In the genomic region with DNA sequence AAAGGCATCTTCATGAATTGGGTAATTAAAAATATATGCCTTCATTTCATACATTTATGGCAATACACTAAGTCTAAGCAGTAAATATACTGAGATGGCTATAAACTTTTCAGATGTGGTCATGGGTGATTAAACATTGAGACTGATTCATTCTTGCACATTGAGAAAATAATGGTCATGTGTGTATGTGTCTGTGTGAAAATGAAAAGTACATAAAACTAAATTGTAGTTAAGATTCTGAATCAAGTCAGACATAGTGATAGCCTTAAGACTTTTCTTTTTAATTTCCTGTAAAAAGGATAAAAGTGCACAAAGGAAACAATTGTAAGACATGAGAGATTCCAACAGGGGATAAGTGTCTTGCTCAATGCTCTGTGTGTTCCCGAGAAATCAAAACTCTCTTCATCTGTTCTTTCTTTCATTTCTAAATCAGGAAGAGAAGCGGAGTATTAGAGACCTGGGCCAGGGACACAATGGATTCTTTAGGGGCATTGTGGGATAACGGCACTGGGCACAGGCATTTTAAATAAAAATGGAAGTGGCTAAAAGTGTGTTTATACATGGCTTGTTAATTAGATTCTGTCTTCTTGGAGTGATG, we compare ENCODE assay signal across 18 cellular contexts.
DNase-seq lines count a peak whose midpoint lies in the region; ATAC-seq and TF ChIP-seq lines count a peak whose summit lies in the region.
"Had no signal": no experiment of that assay in that cellular context is flagged by ENCODE, and none has a peak within 500 bp of the region (broad histone marks: within the 10 kb centered on the region; RNA-seq: fewer than 3 reads in every experiment).

No MANE protein-coding gene starts in this region.

- H3K9me3 Mint-ChIP-seq in nephron progenitor cell = peaks cover 28% of the 10 kb centered on the region

- no peaks in the 10 kb centered on the region for H3K4me1 Mint-ChIP-seq in nephron progenitor cell
- H3K4me1 Mint-ChIP-seq: activated CD4-positive, alpha-beta T cell treated with anti-CD3 and anti-CD28 coated beads, Interleukin-2, amount 10 ng/mL, durations not matched to agents 24 days and 14 days had no signal

- H3K79me2 ChIP-seq in PC-3 (ENCODE audit: low read length) = no peaks in the 10 kb centered on the region
- no peaks in the 10 kb centered on the region for H3K79me2 ChIP-seq in fibroblast of lung (ENCODE audit: control insufficient read depth, insufficient read depth, low read length)

- POLR2A ChIA-PET in PC-3 (lab: Charles Lee; ENCODE audit: unreplicated experiment) = interaction anchor here (0.5 kb wide), 1 partner anchor 346 kb away, joined by 3 read pairs; no protein-coding TSS in a partner anchor

- peak overlapping the region; percentile 6; the same call in 1 of the 2 replicates for H3K27ac ChIP-seq in PC-3 (ENCODE audit: low read length)
- no peak overlapping the region for H3K27ac ChIP-seq in fibroblast of lung (ENCODE audit: insufficient read depth, low read length)
- no peak overlapping the region for H3K27ac ChIP-seq in vagina
- H3K27ac ChIP-seq: coronary artery, esophagus muscularis mucosa, neutrophil had no signal

- no peaks in the 10 kb centered on the region; the same call in 1 of the 2 replicates for H3K4me1 ChIP-seq in PC-3 (ENCODE audit: insufficient read depth, low read length)
- H3K4me1 ChIP-seq in fibroblast of lung (ENCODE audit: control insufficient read depth, extremely low read depth, insufficient read depth, low read length) = no peaks in the 10 kb centered on the region
- H3K4me1 ChIP-seq in vagina = no peaks in the 10 kb centered on the region

- no peaks in the 10 kb centered on the region for H3K27me3 ChIP-seq in PC-3 (ENCODE audit: low read length)
- H3K27me3 ChIP-seq in fibroblast of lung (ENCODE audit: control insufficient read depth, insufficient read depth, low read length) = no peaks in the 10 kb centered on the region
- H3K27me3 ChIP-seq in vagina = no peaks in the 10 kb centered on the region
- H3K27me3 ChIP-seq: esophagus muscularis mucosa, neutrophil had no signal

- TF ChIP-seq POLR2A in vagina (IDR thresholded peaks at IDR 0.05) = no peak

- H3K9ac ChIP-seq in PC-3 (ENCODE audit: low read length) = no peak overlapping the region
- H3K9ac ChIP-seq in fibroblast of lung (ENCODE audit: insufficient read depth, low read length) = no peak overlapping the region

- no peak overlapping the region for H3K27ac Mint-ChIP-seq in nephron progenitor cell
- H3K27ac Mint-ChIP-seq: activated CD4-positive, alpha-beta T cell treated with anti-CD3 and anti-CD28 coated beads, Interleukin-2, amount 10 ng/mL, durations not matched to agents 24 days and 14 days; stimulated activated naive CD8-positive, alpha-beta T cell treated with anti-CD3 and anti-CD28 coated beads, Interleukin-15, Interleukin-2, amounts not matched to agents 100 ng/mL and 50 ng/mL, for 24 hours had no signal

- no peaks in the 10 kb centered on the region; the same call in 1 of the 2 replicates for H3K36me3 ChIP-seq in PC-3 (ENCODE audit: low read depth, low read length)
- no peaks in the 10 kb centered on the region for H3K36me3 ChIP-seq in fibroblast of lung (ENCODE audit: control insufficient read depth, insufficient read depth, low read length)
- H3K36me3 ChIP-seq in vagina = no peaks in the 10 kb centered on the region
- H3K36me3 ChIP-seq: esophagus muscularis mucosa, neutrophil had no signal

- ATAC-seq in PC-3 = peak; percentile 95

- no peak overlapping the region for H3K4me3 ChIP-seq in PC-3 (ENCODE audit: low read length)
- peak overlapping the region in 1 of 4 experiments; percentile 19 for H3K4me3 ChIP-seq in fibroblast of lung (replicated peaks in 1 of 4; ENCODE audit: control extremely low read depth in 1 of 4, insufficient read depth in 1 of 4, low read depth in 3 of 4, low read length in 4 of 4)
- no peak overlapping the region for H3K4me3 ChIP-seq in vagina
- H3K4me3 ChIP-seq: coronary artery, esophagus muscularis mucosa, lung had no signal

- no peak overlapping the region for H2AFZ ChIP-seq in PC-3 (ENCODE audit: low read length)
- peak overlapping the region; percentile 60 for H2AFZ ChIP-seq in fibroblast of lung (ENCODE audit: low read length)

- H3K27me3 Mint-ChIP-seq in nephron progenitor cell (ENCODE audit: low read depth, poor library complexity) = no peaks in the 10 kb centered on the region

- no peaks in the 10 kb centered on the region for H4K20me1 ChIP-seq in PC-3 (ENCODE audit: low read length)
- no peaks in the 10 kb centered on the region for H4K20me1 ChIP-seq in fibroblast of lung (ENCODE audit: control insufficient read depth, extremely low read depth, insufficient read depth, low read length)

- no peak overlapping the region for H3K4me3 Mint-ChIP-seq in nephron progenitor cell
- H3K4me3 Mint-ChIP-seq: activated CD4-positive, alpha-beta T cell treated with anti-CD3 and anti-CD28 coated beads, Interleukin-2, amount 10 ng/mL, durations not matched to agents 24 days and 14 days; stimulated activated naive CD8-positive, alpha-beta T cell treated with anti-CD3 and anti-CD28 coated beads, Interleukin-15, Interleukin-2, amounts not matched to agents 100 ng/mL and 50 ng/mL, for 24 hours had no signal

- intact Hi-C loops in PC-3 (cut with micrococcal nuclease) = no loop called here
- intact Hi-C loops in vagina (cut with DNase I) = no loop called here

- TF ChIP-seq CTCF in PC-3 (conservative IDR thresholded peaks at IDR 0.05; ENCODE audit: low read depth, low read length) (no peak), fibroblast of lung (conservative IDR thresholded peaks at IDR 0.05 in 1 of 2, IDR thresholded peaks at IDR 0.05 in 1 of 2; ENCODE audit: low read depth in 1 of 2, low read length in 2 of 2) (no peak), vagina (IDR thresholded peaks at IDR 0.05) (no peak), nephron progenitor cell (IDR thresholded peaks at IDR 0.05) (no peak)

- DNase-seq in EL = peak; percentile 3
- DNase-seq in PC-3 = peak; percentile 38
- DNase-seq in fibroblast of lung (ENCODE audit: low read depth in 2 of 2) = peak in 1 of 2 donors; percentile 15
- peak; percentile 22 for DNase-seq in pons (ENCODE audit: low spot score)
- no peak for DNase-seq in vagina (ENCODE audit: extremely low spot score in 2 of 2)
- no peak for DNase-seq in effector CD4-positive, alpha-beta T cell
- no peak for DNase-seq in nephron progenitor cell
- no peak for DNase-seq in central memory CD4-positive, alpha-beta T cell
- DNase-seq: activated CD4-positive, alpha-beta T cell treated with anti-CD3 and anti-CD28 coated beads, Interleukin-2, amount 10 ng/mL, durations not matched to agents 24 days and 14 days; C1 segment of cervical spinal cord; GOT3; NCI-H1092; T-helper 9 cell had no signal

- H3F3A ChIP-seq in PC-3 (ENCODE audit: low read length, unreplicated experiment) = no peaks in the 10 kb centered on the region

- BruUV-seq in PC-3 (replicated peaks; lab: Mats Ljungman, UMichigan) = no TSS peak

- H3K4me2 ChIP-seq in PC-3 (ENCODE audit: low read length) (no peak overlapping the region), fibroblast of lung (ENCODE audit: extremely low read depth, insufficient read depth, low read length) (peak overlapping the region; percentile 51)

- CTCF ChIA-PET in PC-3 (lab: Charles Lee) = no interaction called here

- H3K9me3 ChIP-seq in PC-3 (ENCODE audit: low read length) (0 out of 2 replicates have a peak, but pooled peaks cover 11% of the 10 kb centered on the region), fibroblast of lung (ENCODE audit: control insufficient read depth, insufficient read depth, low read depth, low read length) (no peaks in the 10 kb centered on the region), vagina (no peaks in the 10 kb centered on the region)
- H3K9me3 ChIP-seq: neutrophil had no signal

- H3K9me2 ChIP-seq in PC-3 (replicated peaks; ENCODE audit: low read length) = no peaks in the 10 kb centered on the region

- peaks cover 10% of the 10 kb centered on the region for H3K36me3 Mint-ChIP-seq in nephron progenitor cell (ENCODE audit: low read depth)

Comparison
In these comparisons a context has a peak if more than half of its experiments do, and no peak if none do; other contexts are left out.
1. DNase-seq: peak in EL (single experiment), PC-3 (single experiment) and pons (single experiment); none in vagina (0 of 2), effector CD4-positive, alpha-beta T cell (single experiment), nephron progenitor cell (single experiment) and central memory CD4-positive, alpha-beta T cell (single experiment).